Comparison of ENCODE assay signal across 13 cellular contexts in the genomic region with DNA sequence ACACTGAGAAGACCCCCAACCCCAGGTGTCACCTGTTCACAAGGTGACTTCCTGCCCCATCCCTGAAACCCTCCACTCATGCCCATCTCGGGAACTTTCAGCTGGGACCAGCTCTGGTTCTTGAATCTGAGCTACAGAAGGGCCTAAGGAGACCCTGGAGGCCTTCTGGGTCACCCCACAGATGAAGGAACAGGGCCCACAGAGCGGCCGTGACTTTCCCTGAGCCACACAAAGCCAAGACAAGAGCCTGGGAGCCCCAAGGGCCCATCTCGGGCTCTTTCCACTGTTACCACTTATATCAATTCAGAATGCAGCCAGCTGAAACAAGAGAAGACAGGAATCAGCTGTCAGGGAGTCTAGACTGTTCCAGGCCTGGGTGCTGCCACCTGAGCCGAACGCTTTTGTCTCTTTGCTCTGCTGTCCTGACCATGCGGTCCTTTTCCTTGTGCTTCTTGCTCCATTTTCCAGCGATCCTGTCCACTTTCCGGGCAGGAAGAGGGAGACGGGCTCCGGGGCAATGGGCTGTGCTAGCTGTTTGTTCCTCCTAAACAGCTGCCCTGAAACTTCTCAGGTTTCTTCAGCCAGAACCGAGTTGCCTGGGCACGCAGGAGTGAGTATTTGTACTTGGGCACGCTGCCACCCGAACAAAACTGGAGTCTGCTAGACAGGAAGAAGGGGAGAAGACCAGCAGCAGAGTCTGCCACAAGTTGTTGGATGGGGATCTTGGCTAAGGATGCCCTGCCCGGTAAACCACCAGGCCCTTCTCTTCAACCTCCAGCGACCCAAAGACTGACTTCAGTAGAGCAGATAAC. TPM values are rescaled to one million over a fixed set of nuclear protein-coding genes. Genes with fewer than 3 reads are reported as not detected.
DNase-seq lines count a peak whose midpoint lies in the region; ATAC-seq and TF ChIP-seq lines count a peak whose summit lies in the region.
"Had no signal": no experiment of that assay in that cellular context is flagged by ENCODE, and none has a peak within 500 bp of the region (broad histone marks: within the 10 kb centered on the region; RNA-seq: fewer than 3 reads in every experiment).

No MANE protein-coding gene starts in this region.

- H3K79me2 ChIP-seq in parathyroid adenoma, result no peaks in the 10 kb centered on the region

- peaks cover 6% of the 10 kb centered on the region for H3K4me1 Mint-ChIP-seq in MCF 10A (ENCODE audit: insufficient read depth, unreplicated experiment)
- H3K4me1 Mint-ChIP-seq: memory B cell had no signal

- no peaks in the 10 kb centered on the region for H3K27me3 Mint-ChIP-seq in MCF 10A (ENCODE audit: insufficient read depth, unreplicated experiment)
- H3K27me3 Mint-ChIP-seq: memory B cell, type B pancreatic cell had no signal

- no peak overlapping the region for H3K4me3 Mint-ChIP-seq in MCF 10A (ENCODE audit: unreplicated experiment)
- H3K4me3 Mint-ChIP-seq: memory B cell, type B pancreatic cell had no signal

- BruUV-seq in MCF 10A (replicated peaks; lab: Mats Ljungman, UMichigan), result no TSS peak

- H3K9me3 ChIP-seq in parathyroid adenoma (ENCODE audit: control insufficient read depth, low read length), result no peaks in the 10 kb centered on the region

- no peaks in the 10 kb centered on the region for H3K27me3 ChIP-seq in parathyroid adenoma (ENCODE audit: control insufficient read depth, insufficient read depth, low read length)

- H3K36me3 Mint-ChIP-seq in MCF 10A (ENCODE audit: insufficient read depth, unreplicated experiment), result no peaks in the 10 kb centered on the region
- H3K36me3 Mint-ChIP-seq: memory B cell, type B pancreatic cell had no signal

- CTCF ChIA-PET in MCF 10A (lab: Yijun Ruan, JAX), result interaction anchor here (0.6 to 0.7 kb wide), 4 partner anchors 18 to 778 kb away, joined by 3 to 5 read pairs (median 3); no protein-coding TSS in a partner anchor

- H3K4me1 ChIP-seq in parathyroid adenoma, result peaks cover 7% of the 10 kb centered on the region

- H3K4me3 ChIP-seq in parathyroid adenoma (ENCODE audit: low read depth, low read length), result no peak overlapping the region
- H3K4me3 ChIP-seq: coronary artery had no signal

- TF ChIP-seq CTCF in MCF 10A (IDR thresholded peaks at IDR 0.05; ENCODE audit: unreplicated experiment) (no peak), parathyroid adenoma (IDR thresholded peaks at IDR 0.05) (no peak)

- intact Hi-C loops in MCF 10A (cut with micrococcal nuclease), result no loop called here

- H3K9ac ChIP-seq in parathyroid adenoma, result no peak overlapping the region

- H3K27ac Mint-ChIP-seq in MCF 10A (ENCODE audit: low read depth, unreplicated experiment), result no peak overlapping the region
- H3K27ac Mint-ChIP-seq: memory B cell, type B pancreatic cell had no signal

- H2AFZ ChIP-seq in parathyroid adenoma, result peak overlapping the region; percentile 65

- no peaks in the 10 kb centered on the region for H3K9me3 Mint-ChIP-seq in MCF 10A (ENCODE audit: unreplicated experiment)
- H3K9me3 Mint-ChIP-seq: memory B cell, type B pancreatic cell had no signal

- peak overlapping the region; percentile 19 for H3K27ac ChIP-seq in parathyroid adenoma
- H3K27ac ChIP-seq: coronary artery had no signal

- ATAC-seq in HG02623 (IDR thresholded peaks at IDR 0.05; ENCODE audit: unreplicated experiment), result no peak
- no peak for ATAC-seq in HG03025 (IDR thresholded peaks at IDR 0.05; ENCODE audit: low FRiP score, unreplicated experiment)

- POLR2A ChIA-PET in MCF 10A (lab: Yijun Ruan, JAX), result interaction anchor here (0.6 to 0.7 kb wide), 3 partner anchors 179 to 559 kb away, joined by 3 to 4 read pairs (median 3); no protein-coding TSS in a partner anchor

- H3K36me3 ChIP-seq in parathyroid adenoma (ENCODE audit: control insufficient read depth, insufficient read depth, low read length), result no peaks in the 10 kb centered on the region

- H3K4me2 ChIP-seq in parathyroid adenoma (ENCODE audit: low read length), result peak overlapping the region; percentile 22

- peak; percentile 65 for DNase-seq in DMS 273 treated with DMSO at 0.1 percent for 48 hours (lab: John Stamatoyannopoulos, UW)
- peak; percentile 74 for DNase-seq in NCI-H2029 (lab: John Stamatoyannopoulos, UW)
- peak; percentile 50 for DNase-seq in MCF 10A (ENCODE audit: unreplicated experiment)
- no peak for DNase-seq in AG08395 (ENCODE audit: low spot score)
- DNase-seq in dermis blood vessel endothelial cell, result no peak
- DNase-seq: activated CD8-positive, alpha-beta memory T cell treated with anti-CD3 and anti-CD28 coated beads, Interleukin-2, amount 50 U/mL, for 4 hours; nucleus accumbens had no signal

RNA-seq across cellular contexts. Expression of a gene that starts 28.0 kb away (rescaled TPM):
- total RNA-seq in MCF 10A (2022) (5.2 and 7.1 TPM in 2 replicates), dermis blood vessel endothelial cell (3.9 and 7.0 TPM in 2 replicates)

RNA-seq across cellular contexts. Expression of a gene that starts 33.0 kb away (rescaled TPM):
- total RNA-seq in MCF 10A (2022) (9.1 and 20.6 TPM in 2 replicates), dermis blood vessel endothelial cell (1.8 and 2.0 TPM in 2 replicates)

RNA-seq across cellular contexts. Expression of a gene that starts 54.3 kb away (rescaled TPM):
- total RNA-seq in MCF 10A (2022), result 80.9 and 91.8 TPM in 2 replicates
- 65.2 and 65.4 TPM in 2 replicates for total RNA-seq in dermis blood vessel endothelial cell

Comparison
In these comparisons a context has a peak if more than half of its experiments do, and no peak if none do; other contexts are left out.
1. DNase-seq: peak in DMS 273 treated with DMSO at 0.1 percent for 48 hours (single experiment), NCI-H2029 (single experiment) and MCF 10A (single experiment); none in AG08395 (single experiment) and dermis blood vessel endothelial cell (single experiment).